20 cellular contexts compared by ENCODE assay signal in the genomic region with DNA sequence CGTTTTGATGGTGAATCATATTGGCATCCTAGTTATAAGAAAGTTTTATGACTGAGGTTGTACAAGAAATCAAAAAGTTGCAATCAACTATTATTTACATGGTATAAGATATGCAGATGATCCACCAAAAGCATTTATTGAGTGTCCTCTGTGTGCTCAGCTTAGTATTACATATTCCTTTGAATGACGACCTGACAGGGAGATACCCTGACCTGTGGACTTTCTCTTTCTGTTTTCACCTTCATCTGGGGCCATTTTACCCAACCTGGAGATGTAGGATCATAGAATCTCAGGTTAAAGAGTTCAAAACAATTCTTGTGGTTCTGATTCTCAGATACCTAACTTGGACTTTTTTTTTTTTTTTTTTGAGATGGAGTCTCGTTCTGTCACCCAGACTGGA.
"Had no signal": no experiment of that assay in that cellular context is flagged by ENCODE, and none has a peak within 500 bp of the region (broad histone marks: within the 10 kb centered on the region; RNA-seq: fewer than 3 reads in every experiment).

No MANE protein-coding gene starts in this region.

- H3K4me3 Mint-ChIP-seq: naive B cell, nephron, type B pancreatic cell had no signal

- DNase-seq: dermis blood vessel endothelial cell; foreskin keratinocyte; kidney; left cardiac atrium; left ventricle myocardium superior; mesendoderm; naive B cell; occipital lobe; pancreas; right cardiac atrium; small intestine; stimulated activated CD4-positive, alpha-beta T cell treated with anti-CD3 and anti-CD28 coated beads, Interleukin-12 subunit alpha, Interleukin-12 subunit beta, amount 100 ng/mL, for 4 hours; stimulated activated naive CD4-positive, alpha-beta T cell; stomach; substantia nigra had no signal

- H3K9me3 Mint-ChIP-seq: nephron, type B pancreatic cell had no signal

- H3K4me3 ChIP-seq: lung, pancreas, stomach had no signal

- ATAC-seq: foreskin keratinocyte, left cardiac atrium, left ventricle myocardium superior, pancreas, right cardiac atrium had no signal

- H3K27me3 ChIP-seq: foreskin keratinocyte, pancreas, stomach had no signal

- H3K4me1 Mint-ChIP-seq: nephron had no signal

- H3K4me1 ChIP-seq: foreskin keratinocyte, pancreas, stomach had no signal

- H3K27ac ChIP-seq: foreskin keratinocyte, pancreas, stomach had no signal

- H3K27me3 Mint-ChIP-seq: naive B cell, progenitor cell of endocrine pancreas had no signal

- H3K36me3 Mint-ChIP-seq: naive B cell, type B pancreatic cell had no signal

- H3K27ac Mint-ChIP-seq: naive B cell, nephron, progenitor cell of endocrine pancreas, type B pancreatic cell had no signal

- FAIRE-seq: kidney, urothelium cell line had no signal

- H3K36me3 ChIP-seq: pancreas, stomach had no signal
